In the genomic region with DNA sequence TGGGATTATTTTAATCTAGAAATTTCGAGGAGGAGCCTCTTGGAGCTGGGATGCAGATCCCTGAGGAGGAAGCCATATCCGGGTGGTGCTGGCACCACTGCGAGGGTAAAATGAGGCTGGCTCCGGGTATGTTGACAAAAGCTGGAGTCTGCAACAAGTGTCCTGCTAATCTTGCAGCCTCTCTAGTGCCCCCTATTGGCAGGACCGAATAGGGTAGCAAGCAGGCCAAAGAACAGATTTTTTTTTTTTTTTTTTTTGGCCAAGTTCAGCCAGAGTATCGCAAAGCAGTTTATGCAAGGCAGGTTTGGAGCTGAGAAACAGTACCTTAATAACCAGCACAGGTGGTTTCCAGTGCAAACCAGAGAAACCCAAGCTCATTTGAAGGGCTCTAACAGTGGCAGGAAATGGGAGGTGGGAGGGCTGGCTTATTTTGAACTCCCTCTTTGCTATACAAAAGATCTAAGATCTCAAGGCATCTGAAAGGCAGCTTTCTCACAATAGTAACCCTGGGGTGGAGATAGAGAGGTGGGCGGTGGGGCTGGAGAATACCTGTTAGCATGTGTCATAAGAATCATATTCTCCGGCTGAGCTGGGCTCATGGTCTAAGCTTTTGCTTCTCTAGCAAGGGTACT, we compare ENCODE assay signal across 8 cellular contexts. TPM values are rescaled to one million over a fixed set of nuclear protein-coding genes. Genes with fewer than 3 reads are reported as not detected.
DNase-seq lines count a peak whose midpoint lies in the region; ATAC-seq and TF ChIP-seq lines count a peak whose summit lies in the region.

No MANE protein-coding gene starts in this region.

- no peaks in the 10 kb centered on the region for H3K27me3 Mint-ChIP-seq in Caco-2 (ENCODE audit: insufficient read depth, unreplicated experiment)
- H3K27me3 Mint-ChIP-seq in naive thymus-derived CD8-positive, alpha-beta T cell: no peaks in the 10 kb centered on the region

- CTCF ChIA-PET in Caco-2 (lab: Charles Lee): interaction anchor here (0.5 to 1.2 kb wide), 4 partner anchors 12 to 502 kb away, joined by 3 to 5 read pairs (median 4); no protein-coding TSS in a partner anchor

- H3K4me3 ChIP-seq in Caco-2 (ENCODE audit: low read depth, low read length): no peak overlapping the region

- H3K27ac Mint-ChIP-seq in Caco-2 (ENCODE audit: unreplicated experiment): no peak overlapping the region
- peak overlapping the region in 9 of 10 donors; percentile 4 to 70 (median 45) for H3K27ac Mint-ChIP-seq in naive thymus-derived CD8-positive, alpha-beta T cell

- no peaks in the 10 kb centered on the region for H3K36me3 ChIP-seq in Caco-2 (ENCODE audit: control insufficient read depth, insufficient read depth, low read length)

- no peaks in the 10 kb centered on the region for H3K36me3 Mint-ChIP-seq in Caco-2 (ENCODE audit: insufficient read depth, unreplicated experiment)
- H3K36me3 Mint-ChIP-seq in naive thymus-derived CD8-positive, alpha-beta T cell: no peaks in the 10 kb centered on the region

- DNase-seq in Caco-2 (peak in 1 of 2 experiments; percentile 29), NCI-H69 (lab: John Stamatoyannopoulos, UW) (peak; percentile 78), NCI-H510A treated with DMSO at 0.1 percent for 48 hours (lab: John Stamatoyannopoulos, UW) (no peak)
- peak; percentile 40 for DNase-seq in activated naive CD4-positive, alpha-beta T cell treated with anti-CD3 and anti-CD28 coated beads, Interleukin-2, amount 50 U/mL, for 16 hours
- peak in 8 of 10 donors; percentile 39 to 74 (median 54) for DNase-seq in naive thymus-derived CD8-positive, alpha-beta T cell

- H3K9me3 Mint-ChIP-seq in Caco-2 (ENCODE audit: unreplicated experiment): no peaks in the 10 kb centered on the region
- H3K9me3 Mint-ChIP-seq in naive thymus-derived CD8-positive, alpha-beta T cell: no peaks in the 10 kb centered on the region

- H3K9me3 ChIP-seq in Caco-2: no peaks in the 10 kb centered on the region

- peak; percentile 15 to 49 for TF ChIP-seq CTCF in Caco-2 (IDR thresholded peaks at IDR 0.05; ENCODE audit: insufficient read depth in 1 of 2, low read depth in 1 of 2, low read length in 1 of 2, severe bottlenecking in 1 of 2, unreplicated experiment in 1 of 2)

- H3K4me1 Mint-ChIP-seq in Caco-2 (ENCODE audit: low read depth, unreplicated experiment): peaks cover 7% of the 10 kb centered on the region
- peaks cover 22 to 40% (median 35%) of the 10 kb centered on the region in 4 donors for H3K4me1 Mint-ChIP-seq in naive thymus-derived CD8-positive, alpha-beta T cell

- intact Hi-C loops in Caco-2 (cut with micrococcal nuclease; ENCODE audit: unreplicated experiment): no loop called here

- ATAC-seq in naive thymus-derived CD8-positive, alpha-beta T cell: peak; percentile 96 to 97
- no peak for ATAC-seq in HG02870 (IDR thresholded peaks at IDR 0.05; ENCODE audit: unreplicated experiment)
- no peak for ATAC-seq in HG03175 (IDR thresholded peaks at IDR 0.05; ENCODE audit: unreplicated experiment)
- no peak for ATAC-seq in GM21619 (IDR thresholded peaks at IDR 0.05; ENCODE audit: unreplicated experiment)

- POLR2A ChIA-PET in Caco-2 (lab: Charles Lee): interaction anchor here (0.6 kb wide), 1 partner anchor 10 kb away, joined by 4 read pairs; no protein-coding TSS in a partner anchor
- POLR2A ChIA-PET in naive thymus-derived CD8-positive, alpha-beta T cell (lab: Charles Lee): interaction anchor here (0.6 to 2.0 kb wide), 10 partner anchors 10 to 1395 kb away, joined by 3 to 15 read pairs (median 4); a partner anchor contains a TSS

- 0 out of 2 replicates have a peak, but pooled peaks cover 2% of the 10 kb centered on the region for H3K4me1 ChIP-seq in Caco-2

- no peak overlapping the region for H3K4me3 Mint-ChIP-seq in Caco-2 (ENCODE audit: unreplicated experiment)
- peak overlapping the region; percentile 38 to 73 (median 58) for H3K4me3 Mint-ChIP-seq in naive thymus-derived CD8-positive, alpha-beta T cell

- no TSS peak for BruUV-seq in Caco-2 (replicated peaks; lab: Mats Ljungman, UMichigan)

- no peaks in the 10 kb centered on the region for H3K27me3 ChIP-seq in Caco-2 (replicated peaks; ENCODE audit: control insufficient read depth, insufficient read depth, low read length)

RNA-seq across cellular contexts. Expression of a gene that starts 38.2 kb away (rescaled TPM):
- 10.5 and 14.2 TPM in 2 replicates for total RNA-seq in Caco-2 (2022)
- 100 to 1,000 TPM; 110 to 127 TPM for total RNA-seq in naive thymus-derived CD8-positive, alpha-beta T cell
- polyA plus RNA-seq in naive thymus-derived CD8-positive, alpha-beta T cell: 100 to 1,000 TPM; 261 to 277 (median 272) TPM

RNA-seq across cellular contexts. Expression of a gene that starts 41.3 kb away (rescaled TPM):
- total RNA-seq in Caco-2 (2022): not detected in 2 replicates
- total RNA-seq in naive thymus-derived CD8-positive, alpha-beta T cell: not detected
- not detected for polyA plus RNA-seq in naive thymus-derived CD8-positive, alpha-beta T cell

Comparison
In these comparisons a context has a peak if more than half of its experiments do, and no peak if none do; other contexts are left out.
1. ATAC-seq: peak in naive thymus-derived CD8-positive, alpha-beta T cell (2 of 2); none in HG02870 (single experiment), HG03175 (single experiment) and GM21619 (single experiment).